Comparison of ENCODE assay signal across 1 cellular context in the genomic region with DNA sequence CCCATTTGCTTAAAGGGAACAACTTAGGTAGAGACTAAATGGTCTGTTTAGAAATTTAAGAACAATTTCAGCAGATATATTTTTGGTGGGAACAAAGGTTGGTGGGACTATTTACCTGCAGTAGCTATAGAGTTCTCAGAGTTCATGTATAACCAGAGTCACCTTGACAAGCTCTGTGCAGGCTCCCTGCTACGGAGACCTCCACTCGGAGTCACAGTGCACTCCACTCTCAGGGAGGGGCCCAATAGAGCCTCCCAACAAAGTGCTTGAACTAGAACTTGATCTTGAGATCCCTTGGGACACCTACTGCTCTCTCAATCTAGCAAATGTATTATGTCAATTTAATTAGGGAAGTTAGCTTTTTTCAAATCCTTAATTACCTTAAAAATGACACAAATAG.
TF ChIP-seq lines count a peak whose summit lies in the region.

No MANE protein-coding gene starts in this region.

TF ChIP-seq in IMR-90, 13 proteins besides CTCF, POLR2A, EP300 and RAD21:
- TF ChIP-seq USF2 (IDR thresholded peaks at IDR 0.05; ENCODE audit: low read depth, low read length): no peak
- TF ChIP-seq MAFK (IDR thresholded peaks at IDR 0.05; ENCODE audit: low read depth, low read length): no peak
- no peak for TF ChIP-seq CHD1 (IDR thresholded peaks at IDR 0.05; ENCODE audit: low read depth, low read length)
- no peak for TF ChIP-seq RFX5 (IDR thresholded peaks at IDR 0.05; ENCODE audit: low read depth, low read length)
- TF ChIP-seq RCOR1 (IDR thresholded peaks at IDR 0.05; ENCODE audit: insufficient replicate concordance, low read length): no peak
